Comparison of ENCODE assay signal across 1 cellular context in genomic region chr1:157312270-157312812, GRCh38.
TF ChIP-seq lines count a peak whose summit lies in the region.

No MANE protein-coding gene starts in this region.

TF ChIP-seq in HepG2, 621 proteins besides CTCF, POLR2A, EP300 and RAD21 (continued from another document):
- no peak for TF ChIP-seq LRRFIP1 (CRISPR knock-in tag; conservative IDR thresholded peaks at IDR 0.05)
